Comparison of ENCODE assay signal across 1 cellular context in the genomic region with DNA sequence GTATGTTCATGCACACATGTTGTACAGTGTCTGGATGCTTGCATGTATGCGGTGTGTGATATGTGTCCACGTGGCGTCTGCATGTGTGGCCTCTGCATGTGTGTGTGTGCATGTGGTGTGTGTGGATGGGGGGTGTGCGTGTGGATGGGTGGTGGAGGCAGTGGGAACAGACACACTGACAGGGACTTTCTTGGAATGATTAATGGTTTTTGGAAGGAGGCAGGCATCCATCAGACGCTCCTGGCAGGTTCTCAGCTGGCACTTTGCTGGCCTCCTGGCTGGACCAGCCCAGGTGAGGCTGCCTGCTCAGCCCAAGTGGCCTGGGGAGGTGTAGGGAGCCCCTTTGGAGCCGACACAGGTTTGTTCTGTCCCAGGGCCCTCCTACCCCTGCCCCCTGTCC.
A peak's percentile ranks its signal among the peaks of the same experiment; 100 is the strongest.
TF ChIP-seq lines count a peak whose summit lies in the region.

No MANE protein-coding gene starts in this region.

TF ChIP-seq in K562, 482 proteins besides CTCF, POLR2A, EP300 and RAD21 (continued from another document):
- TF ChIP-seq TCF3 (CRISPR knock-in tag; IDR thresholded peaks at IDR 0.05), result no peak
- TF ChIP-seq, protein P1, sequence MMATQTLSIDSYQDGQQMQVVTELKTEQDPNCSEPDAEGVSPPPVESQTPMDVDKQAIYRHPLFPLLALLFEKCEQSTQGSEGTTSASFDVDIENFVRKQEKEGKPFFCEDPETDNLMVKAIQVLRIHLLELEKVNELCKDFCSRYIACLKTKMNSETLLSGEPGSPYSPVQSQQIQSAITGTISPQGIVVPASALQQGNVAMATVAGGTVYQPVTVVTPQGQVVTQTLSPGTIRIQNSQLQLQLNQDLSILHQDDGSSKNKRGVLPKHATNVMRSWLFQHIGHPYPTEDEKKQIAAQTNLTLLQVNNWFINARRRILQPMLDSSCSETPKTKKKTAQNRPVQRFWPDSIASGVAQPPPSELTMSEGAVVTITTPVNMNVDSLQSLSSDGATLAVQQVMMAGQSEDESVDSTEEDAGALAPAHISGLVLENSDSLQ (IDR thresholded peaks at IDR 0.05), result peak; percentile 82
- TF ChIP-seq MEIS2 (IDR thresholded peaks at IDR 0.05; ENCODE audit: partially characterized antibody), result peak; percentile 70
- TF ChIP-seq SNIP1 (IDR thresholded peaks at IDR 0.05; ENCODE audit: low read depth), result no peak
- TF ChIP-seq TFAM (CRISPR knock-in tag; conservative IDR thresholded peaks at IDR 0.05), result no peak
